In the genomic region with DNA sequence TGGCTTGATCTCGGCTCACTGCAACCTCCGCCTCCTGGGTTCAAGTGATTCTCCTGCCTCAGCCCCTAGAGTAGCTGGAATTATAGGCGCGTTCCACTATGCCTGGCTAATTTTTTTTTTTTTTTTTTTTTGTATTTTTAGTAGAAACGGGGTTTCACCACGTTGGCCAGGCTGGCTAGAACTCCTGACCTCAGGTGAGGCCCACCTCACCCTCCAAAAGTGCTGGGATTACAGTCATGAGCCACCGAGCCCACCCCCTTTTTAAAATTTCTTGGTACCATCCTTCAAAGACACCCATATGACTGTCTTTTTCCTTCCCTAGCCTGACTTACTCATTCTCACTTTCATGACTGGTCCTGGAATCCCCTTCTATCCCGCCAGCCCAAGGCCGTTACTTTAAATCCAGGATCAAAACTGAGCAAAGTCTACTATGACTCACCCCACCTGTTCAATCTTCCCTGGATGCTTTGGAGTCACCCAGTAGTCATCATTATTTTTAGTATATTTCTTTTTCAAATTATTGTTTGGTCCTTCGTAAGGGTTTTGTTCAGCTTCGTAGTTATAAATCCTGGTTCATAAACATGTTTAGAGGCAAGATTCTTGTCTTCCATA, we compare ENCODE assay signal across 13 cellular contexts. TPM values are rescaled to one million over a fixed set of nuclear protein-coding genes. Genes with fewer than 3 reads are reported as not detected.
DNase-seq lines count a peak whose midpoint lies in the region; TF ChIP-seq lines count a peak whose summit lies in the region.
"Had no signal": no experiment of that assay in that cellular context is flagged by ENCODE, and none has a peak within 500 bp of the region (broad histone marks: within the 10 kb centered on the region; RNA-seq: fewer than 3 reads in every experiment).

No MANE protein-coding gene starts in this region.

- H3K27ac Mint-ChIP-seq in CD4-positive, alpha-beta memory T cell, result peak overlapping the region in 3 of 7 donors; percentile 1 to 88 (median 6)
- peak overlapping the region; percentile 29 for H3K27ac Mint-ChIP-seq in activated T-helper 1 cell treated with anti-CD3 and anti-CD28 coated beads, Interleukin-12 subunit alpha, Interleukin-12 subunit beta, Interleukin-2, Interleukin-4 antibody, amounts not matched to agents 30 ng/mL and 10 ng/mL and 1 ng/mL, durations not matched to agents 14 hours and 24 hours and 36 hours

- CTCF ChIA-PET in CD4-positive, alpha-beta memory T cell (lab: Charles Lee; ENCODE audit: partially characterized antibody), result interaction anchor here (0.9 to 1.5 kb wide), 2 partner anchors 10 to 61 kb away, joined by 3 to 4 read pairs; no protein-coding TSS in a partner anchor
- CTCF ChIA-PET in HEK293 (lab: Yijun Ruan, JAX), result no interaction called here

- TF ChIP-seq CTCF in HEK293 (tag by site-specific recombination; IDR thresholded peaks at IDR 0.05), result no peak
- no peak for TF ChIP-seq CTCF in esophagus muscularis mucosa (IDR thresholded peaks at IDR 0.05)

- H3K9ac ChIP-seq in mesendoderm (ENCODE audit: low read length), result no peak overlapping the region

- intact Hi-C loops in CD4-positive, alpha-beta memory T cell (cut with micrococcal nuclease), result loop anchor here (5.0 to 10.0 kb wide), 3 partner anchors 133 to 1460 kb away; a partner anchor contains a TSS
- intact Hi-C loops in activated T-helper 1 cell treated with anti-CD3 and anti-CD28 coated beads, Interleukin-12 subunit alpha, Interleukin-12 subunit beta, Interleukin-2, Interleukin-4 antibody, amounts not matched to agents 30 ng/mL and 10 ng/mL and 1 ng/mL, durations not matched to agents 14 hours and 24 hours and 36 hours (cut with micrococcal nuclease), result loop anchor here (2.0 to 10.0 kb wide), 6 partner anchors 113 to 1737 kb away; a partner anchor contains a TSS
- intact Hi-C loops in esophagus muscularis mucosa (cut with DNase I), result loop anchor here (5.0 to 10.0 kb wide), 2 partner anchors 75 to 133 kb away; no protein-coding TSS in a partner anchor

- no peaks in the 10 kb centered on the region for H3K27me3 Mint-ChIP-seq in CD4-positive, alpha-beta memory T cell
- peaks cover 4% of the 10 kb centered on the region for H3K27me3 Mint-ChIP-seq in activated T-helper 1 cell treated with anti-CD3 and anti-CD28 coated beads, Interleukin-12 subunit alpha, Interleukin-12 subunit beta, Interleukin-2, Interleukin-4 antibody, amounts not matched to agents 30 ng/mL and 10 ng/mL and 1 ng/mL, durations not matched to agents 14 hours and 24 hours and 36 hours (ENCODE audit: insufficient read depth)

- H3K79me1 ChIP-seq in mesendoderm (ENCODE audit: low read length), result no peaks in the 10 kb centered on the region

- no peak overlapping the region for H2BK120ac ChIP-seq in mesendoderm (ENCODE audit: low read depth, low read length)

- no peak overlapping the region for H4K8ac ChIP-seq in mesendoderm (ENCODE audit: low read depth, low read length)

- POLR2A ChIA-PET in CD4-positive, alpha-beta memory T cell (lab: Charles Lee; ENCODE audit: partially characterized antibody), result interaction anchor here (0.8 kb wide), 1 partner anchor 29 kb away, joined by 4 read pairs; no protein-coding TSS in a partner anchor
- POLR2A ChIA-PET in HEK293 (lab: Yijun Ruan, JAX), result no interaction called here

- H4K5ac ChIP-seq in mesendoderm (ENCODE audit: low read length), result no peak overlapping the region

- no peaks in the 10 kb centered on the region for H3K36me3 ChIP-seq in CD4-positive, alpha-beta memory T cell (ENCODE audit: insufficient read depth, low read length)
- H3K36me3 ChIP-seq in HEK293 (ENCODE audit: control insufficient read depth in 2 of 2, insufficient read depth in 1 of 2, low read length in 2 of 2) (peaks cover 0 to 25% of the 10 kb centered on the region in 2 experiments; a peak in 1 of 3 replicates), mesendoderm (ENCODE audit: control insufficient read depth, insufficient read depth, low read length) (no peaks in the 10 kb centered on the region), esophagus muscularis mucosa (no peaks in the 10 kb centered on the region)
- H3K36me3 ChIP-seq: Peyer's patch, suprapubic skin had no signal

- peak overlapping the region; percentile 55 for H3K4ac ChIP-seq in mesendoderm (ENCODE audit: low read depth, low read length)

- H3K36me3 Mint-ChIP-seq in CD4-positive, alpha-beta memory T cell, result peaks cover 8 to 18% of the 10 kb centered on the region in 2 donors
- H3K36me3 Mint-ChIP-seq in activated T-helper 1 cell treated with anti-CD3 and anti-CD28 coated beads, Interleukin-12 subunit alpha, Interleukin-12 subunit beta, Interleukin-2, Interleukin-4 antibody, amounts not matched to agents 30 ng/mL and 10 ng/mL and 1 ng/mL, durations not matched to agents 14 hours and 24 hours and 36 hours (ENCODE audit: low read depth), result peaks cover 15% of the 10 kb centered on the region

- no peak overlapping the region for H3K4me2 ChIP-seq in mesendoderm (ENCODE audit: low read length)

- H3K79me2 ChIP-seq in mesendoderm (ENCODE audit: control insufficient read depth, insufficient read depth, low read length), result peaks cover 27% of the 10 kb centered on the region

- no peaks in the 10 kb centered on the region for H3K27me3 ChIP-seq in CD4-positive, alpha-beta memory T cell (ENCODE audit: insufficient read depth, low read length)
- no peaks in the 10 kb centered on the region for H3K27me3 ChIP-seq in mesendoderm (ENCODE audit: insufficient read depth, low read length, poor library complexity)
- H3K27me3 ChIP-seq in esophagus muscularis mucosa, result no peaks in the 10 kb centered on the region
- H3K27me3 ChIP-seq: Peyer's patch, suprapubic skin had no signal

- no peak overlapping the region for H2AK5ac ChIP-seq in mesendoderm (ENCODE audit: low read length)

- no peak overlapping the region for H3K4me3 ChIP-seq in CD4-positive, alpha-beta memory T cell (ENCODE audit: low read length in 2 of 2)
- H3K4me3 ChIP-seq in HEK293 (ENCODE audit: low read depth, low read length), result no peak overlapping the region
- H3K4me3 ChIP-seq in mesendoderm (ENCODE audit: low read length), result no peak overlapping the region
- no peak overlapping the region for H3K4me3 ChIP-seq in esophagus muscularis mucosa

- no peak overlapping the region for H3K56ac ChIP-seq in mesendoderm (ENCODE audit: low read length)

- H3K4me1 Mint-ChIP-seq in CD4-positive, alpha-beta memory T cell, result peaks cover 25 to 40% (median 32%) of the 10 kb centered on the region in 4 donors
- H3K4me1 Mint-ChIP-seq in activated T-helper 1 cell treated with anti-CD3 and anti-CD28 coated beads, Interleukin-12 subunit alpha, Interleukin-12 subunit beta, Interleukin-2, Interleukin-4 antibody, amounts not matched to agents 30 ng/mL and 10 ng/mL and 1 ng/mL, durations not matched to agents 14 hours and 24 hours and 36 hours (ENCODE audit: low read depth), result peaks cover 38% of the 10 kb centered on the region

- no peaks in the 10 kb centered on the region for H3K9me3 Mint-ChIP-seq in CD4-positive, alpha-beta memory T cell
- H3K9me3 Mint-ChIP-seq in activated T-helper 1 cell treated with anti-CD3 and anti-CD28 coated beads, Interleukin-12 subunit alpha, Interleukin-12 subunit beta, Interleukin-2, Interleukin-4 antibody, amounts not matched to agents 30 ng/mL and 10 ng/mL and 1 ng/mL, durations not matched to agents 14 hours and 24 hours and 36 hours, result no peaks in the 10 kb centered on the region

- WGBS in mesendoderm (ENCODE audit: extremely low coverage, insufficient coverage, low lambda C conversion rate), result no CpG with 5 or more reads among the region's 11 CpGs
- WGBS in esophagus muscularis mucosa, result 89% methylated on average over 10 of the region's 11 CpGs

- H3K23ac ChIP-seq in mesendoderm (ENCODE audit: low read length), result no peak overlapping the region

- DNase-seq in CD4-positive, alpha-beta memory T cell, result no peak
- DNase-seq in activated T-helper 1 cell treated with anti-CD3 and anti-CD28 coated beads, Interleukin-12 subunit alpha, Interleukin-12 subunit beta, Interleukin-2, Interleukin-4 antibody, amounts not matched to agents 30 ng/mL and 10 ng/mL and 1 ng/mL, durations not matched to agents 14 hours and 24 hours and 36 hours (ENCODE audit: low spot score), result no peak
- DNase-seq in mesendoderm (no peak), T-helper 2 cell (no peak), esophagus muscularis mucosa (ENCODE audit: extremely low spot score) (no peak)
- no peak for DNase-seq in activated CD8-positive, alpha-beta memory T cell treated with anti-CD3 and anti-CD28 coated beads, Interleukin-2, amount 50 U/mL, for 48 hours
- no peak for DNase-seq in activated effector memory CD4-positive, alpha-beta T cell treated with anti-CD3 and anti-CD28 coated beads, Interleukin-2, amount 50 U/mL, for 16 hours
- DNase-seq: activated gamma-delta T cell, C1 segment of cervical spinal cord, Peyer's patch, right cardiac atrium had no signal

- no peaks in the 10 kb centered on the region for H3K9me3 ChIP-seq in CD4-positive, alpha-beta memory T cell (ENCODE audit: control insufficient read depth in 1 of 2, low read length in 2 of 2)
- H3K9me3 ChIP-seq in HEK293 (ENCODE audit: control insufficient read depth, insufficient read depth, low read depth, low read length) (no peaks in the 10 kb centered on the region), esophagus muscularis mucosa (no peaks in the 10 kb centered on the region)
- H3K9me3 ChIP-seq: Peyer's patch, suprapubic skin had no signal

- no peak overlapping the region for H2BK15ac ChIP-seq in mesendoderm (replicated peaks; ENCODE audit: low read depth)

- peak overlapping the region in 5 of 8 donors; percentile 29 to 96 (median 52) for H3K4me3 Mint-ChIP-seq in CD4-positive, alpha-beta memory T cell
- H3K4me3 Mint-ChIP-seq in activated T-helper 1 cell treated with anti-CD3 and anti-CD28 coated beads, Interleukin-12 subunit alpha, Interleukin-12 subunit beta, Interleukin-2, Interleukin-4 antibody, amounts not matched to agents 30 ng/mL and 10 ng/mL and 1 ng/mL, durations not matched to agents 14 hours and 24 hours and 36 hours, result peak overlapping the region; percentile 55

- H3K4me1 ChIP-seq in CD4-positive, alpha-beta memory T cell (ENCODE audit: insufficient read depth, low read length), result peaks cover 32% of the 10 kb centered on the region
- H3K4me1 ChIP-seq in HEK293 (ENCODE audit: control insufficient read depth, insufficient read depth, low read length) (peaks cover 6% of the 10 kb centered on the region), mesendoderm (ENCODE audit: control insufficient read depth, low read depth, low read length) (peaks cover 6% of the 10 kb centered on the region), esophagus muscularis mucosa (peaks cover 25 to 36% (median 35%) of the 10 kb centered on the region in 4 donors)

- no peak for TF ChIP-seq EP300 in esophagus muscularis mucosa (IDR thresholded peaks at IDR 0.05)

- no peak for TF ChIP-seq POLR2A in esophagus muscularis mucosa (IDR thresholded peaks at IDR 0.05; ENCODE audit: low read depth)

- no peak overlapping the region for H3K18ac ChIP-seq in mesendoderm (ENCODE audit: low read length)

- no peak overlapping the region for H2BK5ac ChIP-seq in mesendoderm (ENCODE audit: low read length)

- no peak overlapping the region for H3K27ac ChIP-seq in CD4-positive, alpha-beta memory T cell (ENCODE audit: low read depth, low read length)
- H3K27ac ChIP-seq in HEK293 (ENCODE audit: extremely low read depth, low read depth, low read length) (no peak overlapping the region), mesendoderm (ENCODE audit: low read depth, low read length) (no peak overlapping the region), esophagus muscularis mucosa (replicated peaks in 1 of 4) (no peak overlapping the region)
- H3K27ac ChIP-seq: suprapubic skin had no signal

RNA-seq across cellular contexts. Expression of a gene that starts 1.2 kb away (rescaled TPM):
- total RNA-seq in CD4-positive, alpha-beta memory T cell, result 10 to 100 TPM; 80.4 to 97.2 TPM
- 100 to 1,000 TPM; 179 to 200 TPM for polyA plus RNA-seq in CD4-positive, alpha-beta memory T cell
- 179 and 212 TPM in 2 replicates for total RNA-seq in activated T-helper 1 cell treated with anti-CD3 and anti-CD28 coated beads, Interleukin-12 subunit alpha, Interleukin-12 subunit beta, Interleukin-2, Interleukin-4 antibody, amounts not matched to agents 30 ng/mL and 10 ng/mL and 1 ng/mL, durations not matched to agents 14 hours and 24 hours and 36 hours
- polyA plus RNA-seq in mesendoderm (2013, experiment 1 of 2), result 1,122 TPM
- 1,116 TPM for polyA plus RNA-seq in mesendoderm (2013, experiment 2 of 2)
- 100 to 1,000 TPM; 128 to 152 (median 146) TPM for total RNA-seq in esophagus muscularis mucosa
